Comparison of ENCODE assay signal across 24 cellular contexts in genomic region chr20:45390931-45391330, GRCh38. TPM values are rescaled to one million over a fixed set of nuclear protein-coding genes. Genes with fewer than 3 reads are reported as not detected.
"Had no signal": no experiment of that assay in that cellular context is flagged by ENCODE, and none has a peak within 500 bp of the region (broad histone marks: within the 10 kb centered on the region; RNA-seq: fewer than 3 reads in every experiment).

No MANE protein-coding gene starts in this region.

- H3K27me3 ChIP-seq: SJSA1 had no signal

- H3K27ac ChIP-seq: HL-60, KMS-11, SJSA1, SK-N-MC had no signal

- H3K4me3 Mint-ChIP-seq: T-helper 1 cell treated with Interleukin-12 subunit alpha and Interleukin-12 subunit beta and Interleukin-4 antibody, amounts not matched to agents 30 μg/mL and 1 μg/mL, for 36 hours had no signal

- H3K4me2 ChIP-seq: KMS-11 had no signal

- H3K9ac ChIP-seq: KMS-11 had no signal

- H3K4me1 ChIP-seq: SJSA1 had no signal

- H3K27ac Mint-ChIP-seq: T-helper 1 cell treated with Interleukin-12 subunit alpha and Interleukin-12 subunit beta and Interleukin-4 antibody, amounts not matched to agents 30 μg/mL and 1 μg/mL, for 36 hours had no signal

- H3K36me3 ChIP-seq: SJSA1 had no signal

- FAIRE-seq: RCC 7860 had no signal

- H3K4me3 ChIP-seq: SJSA1, SK-N-MC had no signal

- DNase-seq: IMR-90, Kasumi-1, MM.1S, NCI-H1092 treated with DMSO at 0.1 percent for 48 hours, NCI-H1436, NCI-H187, NCI-H2029, NCI-H2081 treated with DMSO at 0.1 percent for 48 hours, NCI-H2171, NCI-H345, NCI-H446 treated with DMSO at 0.1 percent for 48 hours, NCI-H510A treated with DMSO at 0.1 percent for 48 hours, NCI-H526 treated with DMSO at 0.1 percent for 48 hours, NCI-H748 treated with DMSO at 0.1 percent for 48 hours, Right ventricle myocardium superior, RPMI8226, SIG-M5 had no signal

- H3K9me3 ChIP-seq: SJSA1 had no signal

RNA-seq across cellular contexts. Expression of gene TP53TG5, which starts 12.8 kb away (rescaled TPM):
- total RNA-seq: IMR-90, M059J, SJSA1 had no signal
- polyA plus RNA-seq: IMR-90 had no signal
